Comparison of ENCODE assay signal across 8 cellular contexts in genomic region chr2:237966250-237966564, GRCh38. TPM values are rescaled to one million over a fixed set of nuclear protein-coding genes. Genes with fewer than 3 reads are reported as not detected.
DNase-seq lines count a peak whose midpoint lies in the region; ATAC-seq and TF ChIP-seq lines count a peak whose summit lies in the region.

No MANE protein-coding gene starts in this region.

- TF ChIP-seq CTCF in transverse colon (IDR thresholded peaks at IDR 0.05), result no peak

- H3K36me3 Mint-ChIP-seq in activated naive CD8-positive, alpha-beta T cell treated with anti-CD3 and anti-CD28 coated beads for 36 hours, result peaks cover 12% of the 10 kb centered on the region

- peaks cover 14 to 27% (median 24%) of the 10 kb centered on the region in 4 donors for H3K4me1 ChIP-seq in transverse colon

- peak; percentile 19 for DNase-seq in stimulated activated CD4-positive, alpha-beta T cell treated with anti-CD3 and anti-CD28 coated beads, Interleukin-15, amount 100 ng/mL, for 24 hours
- no peak for DNase-seq in stimulated activated CD4-positive, alpha-beta T cell treated with anti-CD3 and anti-CD28 coated beads, Interleukin-4, amount 100 ng/mL, for 4 hours
- DNase-seq in activated naive CD8-positive, alpha-beta T cell treated with anti-CD3 and anti-CD28 coated beads for 36 hours, result no peak
- DNase-seq in left lobe of liver (ENCODE audit: low spot score), result no peak
- no peak for DNase-seq in transverse colon
- no peak for DNase-seq in HCEC 1CT
- DNase-seq in 8988T, result no peak

- no peaks in the 10 kb centered on the region for H3K36me3 ChIP-seq in transverse colon

- peaks cover 31% of the 10 kb centered on the region for H3K4me1 Mint-ChIP-seq in activated naive CD8-positive, alpha-beta T cell treated with anti-CD3 and anti-CD28 coated beads for 36 hours

- H3K4me3 ChIP-seq in transverse colon, result peak overlapping the region; percentile 50 to 72 (median 54)

- peaks cover 9 to 13% of the 10 kb centered on the region in 2 donors for H3K9me3 ChIP-seq in transverse colon

- 7 to 10% methylated on average over 10 to 15 of the region's 15 CpGs for WGBS in transverse colon (ENCODE audit: low coverage in 1 of 2), 2 donors

- in situ Hi-C loops in transverse colon (cut with MboI; ENCODE audit: low pct_ligation_motif_present in 1 of 4, low pct_unique_long_range_greater_than_20kb in 1 of 4, low sequenced_read_pairs in 3 of 4), result no loop called here

- H3K4me3 Mint-ChIP-seq in activated naive CD8-positive, alpha-beta T cell treated with anti-CD3 and anti-CD28 coated beads for 36 hours, result peak overlapping the region; percentile 73

- ATAC-seq in left lobe of liver (peak; percentile 70), GM21381 (IDR thresholded peaks at IDR 0.05; ENCODE audit: unreplicated experiment) (no peak)

- intact Hi-C loops in transverse colon (cut with DNase I; ENCODE audit: low total_unique reads), result loop anchor here (2.0 kb wide), 1 partner anchor 107 kb away; the partner anchor contains the start of gene RAMP1

- H3K9me3 Mint-ChIP-seq in activated naive CD8-positive, alpha-beta T cell treated with anti-CD3 and anti-CD28 coated beads for 36 hours, result peaks cover 12% of the 10 kb centered on the region

- no peak overlapping the region for H3K27ac Mint-ChIP-seq in activated naive CD8-positive, alpha-beta T cell treated with anti-CD3 and anti-CD28 coated beads for 36 hours

- peak overlapping the region; percentile 60 to 86 (median 73) for H3K27ac ChIP-seq in transverse colon

- no peaks in the 10 kb centered on the region for H3K27me3 Mint-ChIP-seq in activated naive CD8-positive, alpha-beta T cell treated with anti-CD3 and anti-CD28 coated beads for 36 hours

- no peak for TF ChIP-seq POLR2A in transverse colon (IDR thresholded peaks at IDR 0.05)

- TF ChIP-seq EP300 in transverse colon (IDR thresholded peaks at IDR 0.05; ENCODE audit: low read depth), result no peak

- H3K27me3 ChIP-seq in transverse colon, result no peaks in the 10 kb centered on the region

RNA-seq across cellular contexts. Expression of gene UBE2F, which starts 0.6 kb away (rescaled TPM):
- 10 to 100 TPM; 57.9 to 58.9 TPM for total RNA-seq in activated naive CD8-positive, alpha-beta T cell treated with anti-CD3 and anti-CD28 coated beads for 36 hours
- total RNA-seq in left lobe of liver (29.3 TPM), transverse colon (10 to 100 TPM; 66.8 to 79.4 (median 70.5) TPM)
